20 cellular contexts compared by ENCODE assay signal in genomic region chr9:12996971-12997370, GRCh38.
DNase-seq lines count a peak whose midpoint lies in the region; ATAC-seq, FAIRE-seq and TF ChIP-seq lines count a peak whose summit lies in the region.
"Had no signal": no experiment of that assay in that cellular context is flagged by ENCODE, and none has a peak within 500 bp of the region (broad histone marks: within the 10 kb centered on the region; RNA-seq: fewer than 3 reads in every experiment).

No MANE protein-coding gene starts in this region.

- POLR2A ChIA-PET in SK-N-SH (lab: Yijun Ruan, JAX), result no interaction called here
- POLR2A ChIA-PET in H1 (lab: Charles Lee; ENCODE audit: partially characterized antibody), result no interaction called here

- H2BK5ac ChIP-seq in H1 (ENCODE audit: low read depth, low read length), result no peak overlapping the region

- no peak overlapping the region for H3K9ac ChIP-seq in SK-N-SH
- no peak overlapping the region for H3K9ac ChIP-seq in H1 (replicated peaks in 1 of 4; ENCODE audit: extremely low read depth in 1 of 4, low read depth in 3 of 4, low read length in 3 of 4)
- H3K9ac ChIP-seq: BLaER1 treated with 17β-estradiol and CSF1 and Interleukin-3, amounts not matched to agents 10 nM and 100 nM had no signal

- H3K4me3 ChIP-seq in SK-N-SH (ENCODE audit: low read depth in 2 of 2, low read length in 1 of 2) (no peak overlapping the region), H1 (ENCODE audit: extremely low read depth in 1 of 4, insufficient read depth in 2 of 4, low read depth in 3 of 4, low read length in 4 of 4) (no peak overlapping the region), psoas muscle (no peak overlapping the region)
- H3K4me3 ChIP-seq: A549; BLaER1 treated with 17β-estradiol and CSF1 and Interleukin-3, amounts not matched to agents 10 nM and 100 nM; HAP-1; MG63 had no signal

- no peaks in the 10 kb centered on the region for H3K23me2 ChIP-seq in H1 (ENCODE audit: low read depth, low read length)

- H3K27me3 ChIP-seq in SK-N-SH (ENCODE audit: insufficient read depth) (no peaks in the 10 kb centered on the region), H1 (replicated peaks in 1 of 4; ENCODE audit: control insufficient read depth in 3 of 4, extremely low read depth in 1 of 4, insufficient read depth in 3 of 4, low read length in 3 of 4) (no peaks in the 10 kb centered on the region), psoas muscle (ENCODE audit: insufficient read depth in 3 of 3, low read length in 2 of 3) (no peaks in the 10 kb centered on the region)
- H3K27me3 ChIP-seq: BLaER1 treated with 17β-estradiol and CSF1 and Interleukin-3, amounts not matched to agents 10 nM and 100 nM had no signal

- H4K5ac ChIP-seq in H1 (ENCODE audit: insufficient read length, low read depth, low read length), result no peak overlapping the region

- no peaks in the 10 kb centered on the region for H3K79me1 ChIP-seq in H1 (ENCODE audit: low read depth, low read length)

- 0 out of 2 replicates have a peak overlapping the region, but pooled peaks have one; percentile 29 for H2AFZ ChIP-seq in SK-N-SH (ENCODE audit: low read depth)
- 0 out of 2 replicates have a peak overlapping the region, but pooled peaks have one; percentile 24 for H2AFZ ChIP-seq in H1 (ENCODE audit: low read length)

- H3K18ac ChIP-seq in H1 (ENCODE audit: extremely low read depth, low read length), result no peak overlapping the region

- H3K4ac ChIP-seq in H1 (replicated peaks; ENCODE audit: insufficient read length, low read depth, low read length), result no peak overlapping the region

- no peak for DNase-seq in SK-N-SH
- peak; percentile 61 for DNase-seq in NCI-H69 (lab: John Stamatoyannopoulos, UW)
- no peak for DNase-seq in H1 (ENCODE audit: low read depth in 1 of 2, low spot score in 2 of 2)
- peak; percentile 23 for DNase-seq in superior temporal gyrus (ENCODE audit: extremely low spot score)
- no peak for DNase-seq in psoas muscle
- no peak for DNase-seq in SW 1271 (lab: John Stamatoyannopoulos, UW)
- DNase-seq: Calu3; CD8-positive, alpha-beta T cell; DND-41; Kasumi-1; MG63; NCI-H1048; NCI-H226; NCI-H526; SHP77 treated with DMSO at 0.1 percent for 48 hours had no signal

- H4K8ac ChIP-seq in H1 (ENCODE audit: extremely low read depth, insufficient read depth, low read length), result no peak overlapping the region

- H3F3A ChIP-seq in SK-N-SH (replicated peaks; ENCODE audit: insufficient read depth), result no peaks in the 10 kb centered on the region

- H3K9me3 ChIP-seq in SK-N-SH (no peaks in the 10 kb centered on the region), H1 (ENCODE audit: insufficient read depth in 2 of 2, low read depth in 1 of 2, low read length in 1 of 2) (no peaks in the 10 kb centered on the region), psoas muscle (no peaks in the 10 kb centered on the region)
- H3K9me3 ChIP-seq: A549; BLaER1 treated with 17β-estradiol and CSF1 and Interleukin-3, amounts not matched to agents 10 nM and 100 nM; MG63 had no signal

- H3K36me3 ChIP-seq in SK-N-SH (replicated peaks in 1 of 2; ENCODE audit: control insufficient read depth in 1 of 2, insufficient read depth in 2 of 2, low read length in 1 of 2), result no peaks in the 10 kb centered on the region
- no peaks in the 10 kb centered on the region for H3K36me3 ChIP-seq in H1 (ENCODE audit: control insufficient read depth in 2 of 4, insufficient read depth in 4 of 4, low read length in 3 of 4)
- no peaks in the 10 kb centered on the region for H3K36me3 ChIP-seq in psoas muscle (ENCODE audit: insufficient read depth in 1 of 2, low read depth in 1 of 2)
- H3K36me3 ChIP-seq: BLaER1 treated with 17β-estradiol and CSF1 and Interleukin-3, amounts not matched to agents 10 nM and 100 nM; HAP-1; MG63 had no signal

- no peak overlapping the region for H4K91ac ChIP-seq in H1 (replicated peaks; ENCODE audit: insufficient read length, low read length)

- no peaks in the 10 kb centered on the region for H3K9me2 ChIP-seq in SK-N-SH

- H2AK5ac ChIP-seq in H1 (ENCODE audit: low read depth, low read length), result no peak overlapping the region

- H3K56ac ChIP-seq in H1 (replicated peaks; ENCODE audit: insufficient read length, low read depth, low read length), result no peak overlapping the region

- TF ChIP-seq RAD21 in SK-N-SH (IDR thresholded peaks at IDR 0.05; ENCODE audit: low read length) (no peak), H1 (IDR thresholded peaks at IDR 0.05 in 1 of 2, conservative IDR thresholded peaks at IDR 0.05 in 1 of 2; ENCODE audit: low read depth in 2 of 2, low read length in 2 of 2) (no peak)

- no peaks in the 10 kb centered on the region for H4K20me1 ChIP-seq in SK-N-SH (ENCODE audit: insufficient read depth)
- H4K20me1 ChIP-seq in H1 (replicated peaks in 1 of 2; ENCODE audit: control insufficient read depth in 1 of 2, insufficient read depth in 2 of 2, low read length in 2 of 2), result no peaks in the 10 kb centered on the region
- H4K20me1 ChIP-seq: BLaER1 treated with 17β-estradiol and CSF1 and Interleukin-3, amounts not matched to agents 10 nM and 100 nM had no signal

- TF ChIP-seq POLR2A in H1 (IDR thresholded peaks at IDR 0.05; ENCODE audit: control extremely low read depth in 1 of 2, low read depth in 2 of 2, low read length in 2 of 2), result no peak

- H3K4me1 ChIP-seq in SK-N-SH (ENCODE audit: control insufficient read depth in 1 of 2, insufficient read depth in 2 of 2, low read depth in 1 of 2, low read length in 1 of 2), result no peaks in the 10 kb centered on the region; a peak in 1 of 4 replicates
- no peaks in the 10 kb centered on the region for H3K4me1 ChIP-seq in H1 (replicated peaks in 1 of 4; ENCODE audit: control insufficient read depth in 3 of 4, insufficient read depth in 4 of 4, low read length in 3 of 4)
- no peaks in the 10 kb centered on the region for H3K4me1 ChIP-seq in psoas muscle
- H3K4me1 ChIP-seq: A549; BLaER1 treated with 17β-estradiol and CSF1 and Interleukin-3, amounts not matched to agents 10 nM and 100 nM had no signal

- no peak overlapping the region for H3K23ac ChIP-seq in H1 (ENCODE audit: insufficient read length)

- H3K27ac ChIP-seq in SK-N-SH (ENCODE audit: low read depth in 2 of 2, low read length in 1 of 2), result no peak overlapping the region
- H3K27ac ChIP-seq in H1 (ENCODE audit: low read depth, low read length), result no peak overlapping the region
- no peak overlapping the region for H3K27ac ChIP-seq in psoas muscle
- H3K27ac ChIP-seq: A549; BLaER1 treated with 17β-estradiol and CSF1 and Interleukin-3, amounts not matched to agents 10 nM and 100 nM had no signal

- H2BK15ac ChIP-seq in H1 (ENCODE audit: low read length), result no peak overlapping the region

- no peak overlapping the region for H2BK12ac ChIP-seq in H1 (ENCODE audit: low read depth, low read length)

- H2BK120ac ChIP-seq in H1 (replicated peaks; ENCODE audit: low read depth, low read length), result no peak overlapping the region

- H3K14ac ChIP-seq in H1 (ENCODE audit: insufficient read length), result no peak overlapping the region

- CTCF ChIA-PET in SK-N-SH (lab: Yijun Ruan, JAX) (interaction anchor here (1.1 kb wide), 1 partner anchor 14 kb away, joined by 4 read pairs; no protein-coding TSS in a partner anchor), H1 (lab: Charles Lee; ENCODE audit: partially characterized antibody) (interaction anchor here (0.7 kb wide), 2 partner anchors 21 to 89 kb away, joined by 3 read pairs; no protein-coding TSS in a partner anchor)

- no peaks in the 10 kb centered on the region for H3K79me2 ChIP-seq in SK-N-SH (ENCODE audit: insufficient read depth)
- H3K79me2 ChIP-seq in H1 (ENCODE audit: control insufficient read depth in 1 of 2, insufficient read depth in 2 of 2, low read length in 2 of 2), result no peaks in the 10 kb centered on the region

- no peak overlapping the region for H2BK20ac ChIP-seq in H1 (ENCODE audit: low read length)

- TF ChIP-seq EP300 in SK-N-SH (IDR thresholded peaks at IDR 0.05; ENCODE audit: borderline replicate concordance in 1 of 2, low read depth in 1 of 2, low read length in 1 of 2), result no peak
- no peak for TF ChIP-seq EP300 in H1 (IDR thresholded peaks at IDR 0.05; ENCODE audit: borderline replicate concordance in 1 of 2, low read depth in 2 of 2, low read length in 2 of 2)

- 43% methylated on average over 4 of the region's 4 CpGs for WGBS in SK-N-SH (ENCODE audit: low lambda C conversion rate)
- WGBS in H1 (ENCODE audit: extremely low coverage in 1 of 2, insufficient coverage in 1 of 2, insufficient read length in 1 of 2, insufficient replicate concordance in 2 of 2, low coverage in 1 of 2, low lambda C conversion rate in 2 of 2, missing lambda C conversion rate in 1 of 2), 2 experiments, result 79% methylated on average over 4 of the region's 4 CpGs; no CpG with 5 or more reads in 1 of the 2 experiments
- WGBS in psoas muscle, 3 donors, result 26 to 33% (median 28%) methylated on average over 4 of the region's 4 CpGs

- ATAC-seq in SK-N-SH treated with all-trans-retinoic acid at 6 μM for 48 hours, result no peak
- no peak for ATAC-seq in activated CD4-positive, CD25-positive, alpha-beta regulatory T cell treated with anti-CD3 and anti-CD28 coated beads, Interleukin-2, amount 50 U/mL, for 24 hours
- ATAC-seq in psoas muscle, result no peak
- ATAC-seq: A549; CD8-positive, alpha-beta T cell had no signal

- intact Hi-C loops in psoas muscle (cut with DNase I), result loop anchor here in 1 of 2 donors (10.0 kb wide), 1 partner anchor 272 kb away; no protein-coding TSS in a partner anchor

- H3K4me2 ChIP-seq in SK-N-SH (no peak overlapping the region), H1 (ENCODE audit: insufficient read depth in 1 of 2, low read depth in 2 of 2, low read length in 2 of 2) (no peak overlapping the region)
- H3K4me2 ChIP-seq: A549; BLaER1 treated with 17β-estradiol and CSF1 and Interleukin-3, amounts not matched to agents 10 nM and 100 nM had no signal

- FAIRE-seq in H1 (lab: Jason Lieb, UNC), result no peak
- FAIRE-seq: A549 had no signal

- TF ChIP-seq CTCF in SK-N-SH (IDR thresholded peaks at IDR 0.05) (no peak), H1 (IDR thresholded peaks at IDR 0.05; ENCODE audit: control extremely low read depth in 1 of 3, insufficient read depth in 1 of 3, low read depth in 1 of 3, low read length in 3 of 3) (no peak), psoas muscle (IDR thresholded peaks at IDR 0.05) (no peak)

TF ChIP-seq in H1, 55 proteins besides CTCF, POLR2A, EP300 and RAD21 (continues in another document):
- no peak for TF ChIP-seq MAFK (IDR thresholded peaks at IDR 0.05; ENCODE audit: low read depth, low read length)
- no peak for TF ChIP-seq HDAC2 (IDR thresholded peaks at IDR 0.05; ENCODE audit: borderline replicate concordance in 1 of 2, low read depth in 2 of 2, low read length in 2 of 2)
- no peak for TF ChIP-seq ZNF274 (IDR thresholded peaks at IDR 0.05; ENCODE audit: borderline replicate concordance, extremely low read depth, low read length)
- TF ChIP-seq GTF2F1 (IDR thresholded peaks at IDR 0.05; ENCODE audit: borderline replicate concordance, low read depth, low read length), result no peak
- TF ChIP-seq, protein P1, sequence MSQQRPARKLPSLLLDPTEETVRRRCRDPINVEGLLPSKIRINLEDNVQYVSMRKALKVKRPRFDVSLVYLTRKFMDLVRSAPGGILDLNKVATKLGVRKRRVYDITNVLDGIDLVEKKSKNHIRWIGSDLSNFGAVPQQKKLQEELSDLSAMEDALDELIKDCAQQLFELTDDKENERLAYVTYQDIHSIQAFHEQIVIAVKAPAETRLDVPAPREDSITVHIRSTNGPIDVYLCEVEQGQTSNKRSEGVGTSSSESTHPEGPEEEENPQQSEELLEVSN (IDR thresholded peaks at IDR 0.05), result no peak
- no peak for TF ChIP-seq BCL11A (IDR thresholded peaks at IDR 0.05; ENCODE audit: low read depth in 2 of 2, low read length in 2 of 2)

Comparison
In these comparisons a context has a peak if more than half of its experiments do, and no peak if none do; other contexts are left out.
1. DNase-seq: peak in NCI-H69 (single experiment) and superior temporal gyrus (single experiment); none in SK-N-SH (single experiment), H1 (0 of 2), psoas muscle (0 of 2) and SW 1271 (0 of 2).